ENCODE assay signal across 27 cellular contexts in genomic region chr20:62518911-62519310, GRCh38. TPM values are rescaled to one million over a fixed set of nuclear protein-coding genes. Genes with fewer than 3 reads are reported as not detected.
"Had no signal": no experiment of that assay in that cellular context is flagged by ENCODE, and none has a peak within 500 bp of the region (broad histone marks: within the 10 kb centered on the region; RNA-seq: fewer than 3 reads in every experiment).

No MANE protein-coding gene starts in this region.

- H3K9me3 ChIP-seq: adrenal gland, ascending aorta, esophagus muscularis mucosa, pancreas, thyroid gland, upper lobe of right lung had no signal

- H3K4me1 ChIP-seq: adrenal gland, ascending aorta, pancreas, thyroid gland, upper lobe of right lung had no signal

- H3K27ac ChIP-seq: adrenal gland, ascending aorta, brain microvascular endothelial cell, dorsolateral prefrontal cortex, esophagus muscularis mucosa, pancreas, thyroid gland, upper lobe of right lung had no signal

- H3K36me3 ChIP-seq: adrenal gland, ascending aorta, brain microvascular endothelial cell, esophagus muscularis mucosa, pancreas, thyroid gland, upper lobe of right lung had no signal

- H3K27me3 ChIP-seq: ascending aorta, pancreas, thyroid gland had no signal

- ATAC-seq: activated T-cell treated with anti-CD3 and anti-CD28 coated beads, Interleukin-2, amount 50 U/mL, for 4 hours; effector memory CD8-positive, alpha-beta T cell; pancreas; upper lobe of right lung; WTC11 had no signal

- H3K4me3 ChIP-seq: adrenal gland, ascending aorta, dorsolateral prefrontal cortex, esophagus muscularis mucosa, pancreas, thyroid gland, upper lobe of right lung had no signal

- DNase-seq: activated CD4-positive, alpha-beta T cell treated with anti-CD3 and anti-CD28 coated beads, Interleukin-2, amount 50 U/mL, for 48 hours; activated CD8-positive, alpha-beta memory T cell treated with anti-CD3 and anti-CD28 coated beads, Interleukin-2, amount 50 U/mL, for 48 hours; activated naive CD4-positive, alpha-beta T cell; activated T-cell treated with anti-CD3 and anti-CD28 coated beads, Interleukin-2, amount 50 U/mL, for 4 hours; adrenal gland; brain microvascular endothelial cell; central memory CD4-positive, alpha-beta T cell; dorsolateral prefrontal cortex; effector memory CD8-positive, alpha-beta T cell; glutamatergic neuron; hippocampal formation; midbrain; pancreas; stimulated activated CD4-positive, alpha-beta T cell treated with anti-CD3 and anti-CD28 coated beads, Interleukin-12 subunit alpha, Interleukin-12 subunit beta, amount 100 ng/mL, for 4 hours; stimulated activated CD4-positive, alpha-beta T cell treated with anti-CD3 and anti-CD28 coated beads, Interleukin-4, amount 100 ng/mL, for 4 hours; substantia nigra; T-helper 9 cell; thyroid gland; upper lobe of right lung had no signal

RNA-seq across cellular contexts. Expression of gene GATA5, which starts 43.1 kb away (rescaled TPM):
- total RNA-seq: activated CD8-positive, alpha-beta memory T cell treated with anti-CD3 and anti-CD28 coated beads for 36 hours; activated T-cell treated with anti-CD3 and anti-CD28 coated beads, Interleukin-2, amount 50 U/mL, for 4 hours; activated T-helper 2 cell treated with anti-CD3 and anti-CD28 coated beads, Interferon-gamma antibody, Interleukin-2, Interleukin-4, amounts not matched to agents 10 μg/mL and 5 μg/mL and 100 μg/mL, durations not matched to agents 14 hours and 24 hours and 36 hours; ascending aorta; endothelial cell of umbilical vein; frontal cortex; T-helper 1 cell treated with Interleukin-12 subunit alpha and Interleukin-12 subunit beta and Interleukin-4 antibody, amounts not matched to agents 30 ng/mL and 1 ng/mL, for 36 hours had no signal
- polyA plus RNA-seq: endothelial cell of umbilical vein had no signal
